ENCODE assay signal across 1 cellular context in genomic region chr2:122750808-122751207, GRCh38.
TF ChIP-seq lines count a peak whose summit lies in the region.

No MANE protein-coding gene starts in this region.

TF ChIP-seq in GM23338, 12 proteins besides CTCF, POLR2A, EP300 and RAD21 (continued from another document):
- TF ChIP-seq, protein P1, sequence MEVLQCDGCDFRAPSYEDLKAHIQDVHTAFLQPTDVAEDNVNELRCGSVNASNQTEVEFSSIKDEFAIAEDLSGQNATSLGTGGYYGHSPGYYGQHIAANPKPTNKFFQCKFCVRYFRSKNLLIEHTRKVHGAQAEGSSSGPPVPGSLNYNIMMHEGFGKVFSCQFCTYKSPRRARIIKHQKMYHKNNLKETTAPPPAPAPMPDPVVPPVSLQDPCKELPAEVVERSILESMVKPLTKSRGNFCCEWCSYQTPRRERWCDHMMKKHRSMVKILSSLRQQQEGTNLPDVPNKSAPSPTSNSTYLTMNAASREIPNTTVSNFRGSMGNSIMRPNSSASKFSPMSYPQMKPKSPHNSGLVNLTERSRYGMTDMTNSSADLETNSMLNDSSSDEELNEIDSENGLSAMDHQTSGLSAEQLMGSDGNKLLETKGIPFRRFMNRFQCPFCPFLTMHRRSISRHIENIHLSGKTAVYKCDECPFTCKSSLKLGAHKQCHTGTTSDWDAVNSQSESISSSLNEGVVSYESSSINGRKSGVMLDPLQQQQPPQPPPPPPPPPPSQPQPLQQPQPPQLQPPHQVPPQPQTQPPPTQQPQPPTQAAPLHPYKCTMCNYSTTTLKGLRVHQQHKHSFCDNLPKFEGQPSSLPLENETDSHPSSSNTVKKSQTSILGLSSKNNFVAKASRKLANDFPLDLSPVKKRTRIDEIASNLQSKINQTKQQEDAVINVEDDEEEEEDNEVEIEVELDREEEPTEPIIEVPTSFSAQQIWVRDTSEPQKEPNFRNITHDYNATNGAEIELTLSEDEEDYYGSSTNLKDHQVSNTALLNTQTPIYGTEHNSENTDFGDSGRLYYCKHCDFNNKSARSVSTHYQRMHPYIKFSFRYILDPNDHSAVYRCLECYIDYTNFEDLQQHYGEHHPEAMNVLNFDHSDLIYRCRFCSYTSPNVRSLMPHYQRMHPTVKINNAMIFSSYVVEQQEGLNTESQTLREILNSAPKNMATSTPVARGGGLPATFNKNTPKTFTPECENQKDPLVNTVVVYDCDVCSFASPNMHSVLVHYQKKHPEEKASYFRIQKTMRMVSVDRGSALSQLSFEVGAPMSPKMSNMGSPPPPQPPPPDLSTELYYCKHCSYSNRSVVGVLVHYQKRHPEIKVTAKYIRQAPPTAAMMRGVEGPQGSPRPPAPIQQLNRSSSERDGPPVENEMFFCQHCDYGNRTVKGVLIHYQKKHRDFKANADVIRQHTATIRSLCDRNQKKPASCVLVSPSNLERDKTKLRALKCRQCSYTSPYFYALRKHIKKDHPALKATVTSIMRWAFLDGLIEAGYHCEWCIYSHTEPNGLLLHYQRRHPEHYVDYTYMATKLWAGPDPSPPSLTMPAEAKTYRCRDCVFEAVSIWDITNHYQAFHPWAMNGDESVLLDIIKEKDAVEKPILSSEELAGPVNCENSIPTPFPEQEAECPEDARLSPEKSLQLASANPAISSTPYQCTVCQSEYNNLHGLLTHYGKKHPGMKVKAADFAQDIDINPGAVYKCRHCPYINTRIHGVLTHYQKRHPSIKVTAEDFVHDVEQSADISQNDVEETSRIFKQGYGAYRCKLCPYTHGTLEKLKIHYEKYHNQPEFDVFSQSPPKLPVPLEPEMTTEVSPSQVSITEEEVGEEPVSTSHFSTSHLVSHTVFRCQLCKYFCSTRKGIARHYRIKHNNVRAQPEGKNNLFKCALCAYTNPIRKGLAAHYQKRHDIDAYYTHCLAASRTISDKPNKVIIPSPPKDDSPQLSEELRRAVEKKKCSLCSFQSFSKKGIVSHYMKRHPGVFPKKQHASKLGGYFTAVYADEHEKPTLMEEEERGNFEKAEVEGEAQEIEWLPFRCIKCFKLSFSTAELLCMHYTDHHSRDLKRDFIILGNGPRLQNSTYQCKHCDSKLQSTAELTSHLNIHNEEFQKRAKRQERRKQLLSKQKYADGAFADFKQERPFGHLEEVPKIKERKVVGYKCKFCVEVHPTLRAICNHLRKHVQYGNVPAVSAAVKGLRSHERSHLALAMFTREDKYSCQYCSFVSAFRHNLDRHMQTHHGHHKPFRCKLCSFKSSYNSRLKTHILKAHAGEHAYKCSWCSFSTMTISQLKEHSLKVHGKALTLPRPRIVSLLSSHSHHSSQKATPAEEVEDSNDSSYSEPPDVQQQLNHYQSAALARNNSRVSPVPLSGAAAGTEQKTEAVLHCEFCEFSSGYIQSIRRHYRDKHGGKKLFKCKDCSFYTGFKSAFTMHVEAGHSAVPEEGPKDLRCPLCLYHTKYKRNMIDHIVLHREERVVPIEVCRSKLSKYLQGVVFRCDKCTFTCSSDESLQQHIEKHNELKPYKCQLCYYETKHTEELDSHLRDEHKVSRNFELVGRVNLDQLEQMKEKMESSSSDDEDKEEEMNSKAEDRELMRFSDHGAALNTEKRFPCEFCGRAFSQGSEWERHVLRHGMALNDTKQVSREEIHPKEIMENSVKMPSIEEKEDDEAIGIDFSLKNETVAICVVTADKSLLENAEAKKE (CRISPR knock-in tag; IDR thresholded peaks at IDR 0.05) = no peak
- no peak for TF ChIP-seq POLR2AphosphoS5 (IDR thresholded peaks at IDR 0.05; ENCODE audit: low read depth)
- TF ChIP-seq, protein P2, sequence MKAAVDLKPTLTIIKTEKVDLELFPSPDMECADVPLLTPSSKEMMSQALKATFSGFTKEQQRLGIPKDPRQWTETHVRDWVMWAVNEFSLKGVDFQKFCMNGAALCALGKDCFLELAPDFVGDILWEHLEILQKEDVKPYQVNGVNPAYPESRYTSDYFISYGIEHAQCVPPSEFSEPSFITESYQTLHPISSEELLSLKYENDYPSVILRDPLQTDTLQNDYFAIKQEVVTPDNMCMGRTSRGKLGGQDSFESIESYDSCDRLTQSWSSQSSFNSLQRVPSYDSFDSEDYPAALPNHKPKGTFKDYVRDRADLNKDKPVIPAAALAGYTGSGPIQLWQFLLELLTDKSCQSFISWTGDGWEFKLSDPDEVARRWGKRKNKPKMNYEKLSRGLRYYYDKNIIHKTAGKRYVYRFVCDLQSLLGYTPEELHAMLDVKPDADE (IDR thresholded peaks at IDR 0.05) = no peak
